Comparison of ENCODE assay signal across 25 cellular contexts in genomic region chr1:37814257-37814656, GRCh38. TPM values are rescaled to one million over a fixed set of nuclear protein-coding genes. Genes with fewer than 3 reads are reported as not detected.
DNase-seq lines count a peak whose midpoint lies in the region; ATAC-seq lines count a peak whose summit lies in the region.
"Had no signal": no experiment of that assay in that cellular context is flagged by ENCODE, and none has a peak within 500 bp of the region (broad histone marks: within the 10 kb centered on the region; RNA-seq: fewer than 3 reads in every experiment).

No MANE protein-coding gene starts in this region.

- H3K27me3 ChIP-seq in mesenchymal stem cell (ENCODE audit: control insufficient read depth in 1 of 2, insufficient read depth in 1 of 2, low read length in 2 of 2), result no peaks in the 10 kb centered on the region
- H3K27me3 ChIP-seq: brain microvascular endothelial cell, spleen had no signal

- no peak for DNase-seq in activated T-cell treated with anti-CD3 and anti-CD28 coated beads, Interleukin-2, amount 50 U/mL, for 72 hours
- DNase-seq in activated T-cell treated with anti-CD3 and anti-CD28 coated beads, Interleukin-2, amount 50 U/mL, for 24 hours, result no peak
- no peak for DNase-seq in mesenchymal stem cell
- DNase-seq in activated CD4-positive, CD25-positive, alpha-beta regulatory T cell (lab: John Stamatoyannopoulos, UW), result no peak
- no peak for DNase-seq in HUDEP-2 (lab: John Stamatoyannopoulos, UW; ENCODE audit: unreplicated experiment in 76 of 76)
- no peak for DNase-seq in NCI-H128 (lab: John Stamatoyannopoulos, UW; ENCODE audit: unreplicated experiment)
- DNase-seq: activated CD4-positive, alpha-beta T cell treated with anti-CD3 and anti-CD28 coated beads for 1 hour; brain microvascular endothelial cell; Karpas-422; lower lobe of right lung; NCI-H187; retina; Right ventricle myocardium superior; spleen; stimulated activated CD4-positive, alpha-beta T cell treated with anti-CD3 and anti-CD28 coated beads, Interleukin-4, amount 100 ng/mL, for 1 hour; stimulated activated naive CD4-positive, alpha-beta T cell treated with Interleukin-2 at 50 U/mL for 16 hours had no signal

- no peak overlapping the region for H3K23ac ChIP-seq in mesenchymal stem cell (ENCODE audit: low read length in 2 of 2)

- H3K4me3 ChIP-seq in mesenchymal stem cell (ENCODE audit: insufficient read depth in 1 of 2, low read depth in 1 of 2, low read length in 2 of 2), result no peak overlapping the region
- H3K4me3 ChIP-seq: coronary artery, lower lobe of right lung, spleen had no signal

- H3K9me3 Mint-ChIP-seq in activated T-cell treated with anti-CD3 and anti-CD28 coated beads, Interleukin-2, amount 50 U/mL, for 72 hours, result no peaks in the 10 kb centered on the region
- no peaks in the 10 kb centered on the region for H3K9me3 Mint-ChIP-seq in activated T-cell treated with anti-CD3 and anti-CD28 coated beads, Interleukin-2, amount 50 U/mL, for 24 hours
- H3K9me3 Mint-ChIP-seq: activated naive CD4-positive, alpha-beta T cell treated with anti-CD3 and anti-CD28 coated beads, Interleukin-2, amount 50 U/mL, for 24 hours; activated T-helper 1 cell treated with anti-CD3 and anti-CD28 coated beads, Interleukin-12 subunit alpha, Interleukin-12 subunit beta, Interleukin-2, Interleukin-4 antibody, amounts not matched to agents 30 ng/mL and 10 ng/mL and 1 ng/mL, durations not matched to agents 14 hours and 24 hours and 36 hours; type B pancreatic cell had no signal

- H3K18ac ChIP-seq in mesenchymal stem cell (ENCODE audit: low read depth in 1 of 2, low read length in 2 of 2), result no peak overlapping the region

- peaks cover 5% of the 10 kb centered on the region for H3K4me1 ChIP-seq in mesenchymal stem cell (ENCODE audit: control insufficient read depth, insufficient read depth, low read depth, low read length)

- H3K4ac ChIP-seq in mesenchymal stem cell (ENCODE audit: low read depth in 1 of 2, low read length in 2 of 2), result no peak overlapping the region

- ATAC-seq in activated T-cell treated with anti-CD3 and anti-CD28 coated beads, Interleukin-2, amount 50 U/mL, for 72 hours (replicated peaks in 1 of 2), result no peak
- ATAC-seq: lower lobe of right lung had no signal

- no peak overlapping the region for H2AK5ac ChIP-seq in mesenchymal stem cell (ENCODE audit: low read length, severe bottlenecking)

- H3K4me1 Mint-ChIP-seq in activated T-cell treated with anti-CD3 and anti-CD28 coated beads, Interleukin-2, amount 50 U/mL, for 72 hours (ENCODE audit: low read depth), result peaks cover 21% of the 10 kb centered on the region
- peaks cover 22% of the 10 kb centered on the region for H3K4me1 Mint-ChIP-seq in activated T-cell treated with anti-CD3 and anti-CD28 coated beads, Interleukin-2, amount 50 U/mL, for 24 hours (ENCODE audit: low read depth)

- no peak overlapping the region for H2BK12ac ChIP-seq in mesenchymal stem cell (ENCODE audit: low read length in 2 of 2)

- peak overlapping the region; percentile 58 for H3K9ac ChIP-seq in mesenchymal stem cell (ENCODE audit: low read length)

- no peak overlapping the region for H4K91ac ChIP-seq in mesenchymal stem cell (ENCODE audit: low read length)

- H2BK5ac ChIP-seq in mesenchymal stem cell (ENCODE audit: low read depth, low read length, poor library complexity, severe bottlenecking), result no peak overlapping the region

- peaks cover 42 to 55% of the 10 kb centered on the region in 2 experiments for H3K36me3 ChIP-seq in mesenchymal stem cell (ENCODE audit: control insufficient read depth in 1 of 2, insufficient read depth in 2 of 2, low read depth in 1 of 2, low read length in 2 of 2)

- H3K79me1 ChIP-seq in mesenchymal stem cell (replicated peaks; ENCODE audit: low read length, poor library complexity, severe bottlenecking), result peaks cover 40% of the 10 kb centered on the region

- no peak overlapping the region for H2BK15ac ChIP-seq in mesenchymal stem cell (ENCODE audit: low read depth, poor library complexity, severe bottlenecking)

- no peak overlapping the region for H2AFZ ChIP-seq in mesenchymal stem cell (ENCODE audit: low read depth, low read length)

- H3K36me3 Mint-ChIP-seq in activated T-cell treated with anti-CD3 and anti-CD28 coated beads, Interleukin-2, amount 50 U/mL, for 72 hours (ENCODE audit: insufficient read depth in 2 of 2), result peaks cover 0 to 9% of the 10 kb centered on the region in 2 donors
- peaks cover 89% of the 10 kb centered on the region for H3K36me3 Mint-ChIP-seq in activated T-cell treated with anti-CD3 and anti-CD28 coated beads, Interleukin-2, amount 50 U/mL, for 24 hours (ENCODE audit: low read depth)

- WGBS in mesenchymal stem cell, result 97% methylated on average over 7 of the region's 7 CpGs

- H3K27ac Mint-ChIP-seq in activated T-cell treated with anti-CD3 and anti-CD28 coated beads, Interleukin-2, amount 50 U/mL, for 72 hours, result peak overlapping the region; percentile 58
- no peak overlapping the region for H3K27ac Mint-ChIP-seq in activated T-cell treated with anti-CD3 and anti-CD28 coated beads, Interleukin-2, amount 50 U/mL, for 24 hours
- H3K27ac Mint-ChIP-seq: activated naive CD4-positive, alpha-beta T cell treated with anti-CD3 and anti-CD28 coated beads, Interleukin-2, amount 50 U/mL, for 24 hours; activated T-helper 1 cell treated with anti-CD3 and anti-CD28 coated beads, Interleukin-12 subunit alpha, Interleukin-12 subunit beta, Interleukin-2, Interleukin-4 antibody, amounts not matched to agents 30 ng/mL and 10 ng/mL and 1 ng/mL, durations not matched to agents 14 hours and 24 hours and 36 hours; B cell; type B pancreatic cell had no signal

- no peak overlapping the region for H2BK120ac ChIP-seq in mesenchymal stem cell (ENCODE audit: low read depth, low read length)

- H3K9me3 ChIP-seq in mesenchymal stem cell (ENCODE audit: control insufficient read depth, low read length), result no peaks in the 10 kb centered on the region
- H3K9me3 ChIP-seq: lower lobe of right lung, spleen had no signal

- H3K27me3 Mint-ChIP-seq in activated T-cell treated with anti-CD3 and anti-CD28 coated beads, Interleukin-2, amount 50 U/mL, for 72 hours (ENCODE audit: low read depth), result no peaks in the 10 kb centered on the region
- no peaks in the 10 kb centered on the region for H3K27me3 Mint-ChIP-seq in activated T-cell treated with anti-CD3 and anti-CD28 coated beads, Interleukin-2, amount 50 U/mL, for 24 hours
- H3K27me3 Mint-ChIP-seq: activated naive CD4-positive, alpha-beta T cell treated with anti-CD3 and anti-CD28 coated beads, Interleukin-2, amount 50 U/mL, for 24 hours; B cell; type B pancreatic cell had no signal

- H4K8ac ChIP-seq in mesenchymal stem cell (ENCODE audit: low read length), result no peak overlapping the region

- no peak overlapping the region for H3K14ac ChIP-seq in mesenchymal stem cell (ENCODE audit: low read length in 2 of 2)

- peak overlapping the region; percentile 94 for H3K27ac ChIP-seq in cingulate gyrus (ENCODE audit: low read depth, low read length)
- no peak overlapping the region for H3K27ac ChIP-seq in mesenchymal stem cell (ENCODE audit: low read length, poor library complexity, severe bottlenecking)
- H3K27ac ChIP-seq in temporal lobe (ENCODE audit: low read depth, low read length), result peak overlapping the region; percentile 90
- H3K27ac ChIP-seq: brain microvascular endothelial cell, coronary artery, lower lobe of right lung, spleen had no signal

- H3K4me3 Mint-ChIP-seq in activated T-cell treated with anti-CD3 and anti-CD28 coated beads, Interleukin-2, amount 50 U/mL, for 72 hours, result no peak overlapping the region
- no peak overlapping the region for H3K4me3 Mint-ChIP-seq in activated T-cell treated with anti-CD3 and anti-CD28 coated beads, Interleukin-2, amount 50 U/mL, for 24 hours
- H3K4me3 Mint-ChIP-seq: activated naive CD4-positive, alpha-beta T cell treated with anti-CD3 and anti-CD28 coated beads, Interleukin-2, amount 50 U/mL, for 24 hours; activated T-helper 1 cell treated with anti-CD3 and anti-CD28 coated beads, Interleukin-12 subunit alpha, Interleukin-12 subunit beta, Interleukin-2, Interleukin-4 antibody, amounts not matched to agents 30 ng/mL and 10 ng/mL and 1 ng/mL, durations not matched to agents 14 hours and 24 hours and 36 hours; B cell; type B pancreatic cell had no signal

- H3K4me2 ChIP-seq in mesenchymal stem cell (ENCODE audit: low read length, poor library complexity, severe bottlenecking), result no peak overlapping the region

RNA-seq across cellular contexts. Expression of gene YRDC, which starts 6.2 kb away (rescaled TPM):
- 10 to 100 TPM; 30.0 to 31.3 TPM for total RNA-seq in activated T-cell treated with anti-CD3 and anti-CD28 coated beads, Interleukin-2, amount 50 U/mL, for 72 hours
- 10.6 TPM for polyA plus RNA-seq in mesenchymal stem cell (2013, experiment 1 of 2)
- 10.4 TPM for polyA plus RNA-seq in mesenchymal stem cell (2013, experiment 2 of 2)
- 8.1 TPM for total RNA-seq in temporal lobe

RNA-seq across cellular contexts. Expression of gene C1orf122, which starts 6.7 kb away (rescaled TPM):
- total RNA-seq in activated T-cell treated with anti-CD3 and anti-CD28 coated beads, Interleukin-2, amount 50 U/mL, for 72 hours, result 10 to 100 TPM; 21.1 to 21.8 TPM
- 60.3 TPM for polyA plus RNA-seq in mesenchymal stem cell (2013, experiment 1 of 2)
- polyA plus RNA-seq in mesenchymal stem cell (2013, experiment 2 of 2), result 61.7 TPM
- total RNA-seq in temporal lobe, result 12.5 TPM

RNA-seq across cellular contexts. Expression of gene MANEAL, which starts 20.6 kb away (rescaled TPM):
- total RNA-seq in activated T-cell treated with anti-CD3 and anti-CD28 coated beads, Interleukin-2, amount 50 U/mL, for 72 hours, result 1 to 10 TPM; 1.9 to 2.4 TPM
- polyA plus RNA-seq in mesenchymal stem cell (2013, experiment 1 of 2), result 0.32 TPM
- polyA plus RNA-seq in mesenchymal stem cell (2013, experiment 2 of 2), result 0.33 TPM
- 26.8 TPM for total RNA-seq in temporal lobe

RNA-seq across cellular contexts. Expression of gene MTF1, which starts 45.1 kb away (rescaled TPM):
- total RNA-seq in activated T-cell treated with anti-CD3 and anti-CD28 coated beads, Interleukin-2, amount 50 U/mL, for 72 hours, result 10 to 100 TPM; 26.8 to 28.1 TPM
- polyA plus RNA-seq in mesenchymal stem cell (2013, experiment 1 of 2), result 5.5 TPM
- polyA plus RNA-seq in mesenchymal stem cell (2013, experiment 2 of 2), result 5.3 TPM
- total RNA-seq in temporal lobe, result 4.2 TPM

RNA-seq across cellular contexts. Expression of gene EPHA10, which starts 49.3 kb away (rescaled TPM):
- under 1 TPM; 0.74 to 1.00 TPM for total RNA-seq in activated T-cell treated with anti-CD3 and anti-CD28 coated beads, Interleukin-2, amount 50 U/mL, for 72 hours
- not detected for polyA plus RNA-seq in mesenchymal stem cell (2013, experiment 1 of 2)
- under 0.01 TPM for polyA plus RNA-seq in mesenchymal stem cell (2013, experiment 2 of 2)
- 8.9 TPM for total RNA-seq in temporal lobe
- total RNA-seq: A172 had no signal
- polyA plus RNA-seq: keratinocyte had no signal
